Comparison of ENCODE assay signal across 19 cellular contexts in the genomic region with DNA sequence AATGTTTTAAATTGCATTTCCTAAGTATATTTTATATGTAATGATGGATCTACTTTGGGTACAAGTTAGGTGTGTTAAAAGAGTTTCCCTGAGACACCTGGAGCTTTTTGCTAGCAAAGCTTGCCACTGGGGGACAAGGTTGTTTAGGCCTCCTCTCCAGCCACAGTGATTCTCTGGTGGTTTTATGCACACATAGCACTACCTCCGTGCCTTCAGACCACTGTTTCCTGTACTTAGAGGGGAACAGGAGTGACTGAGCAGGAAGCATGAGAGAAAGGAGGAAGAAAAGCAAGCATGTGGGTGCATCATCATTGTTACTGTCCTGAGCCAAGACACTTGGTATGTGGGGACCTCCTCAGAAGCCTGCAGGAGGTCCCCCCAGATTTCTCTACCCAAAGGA.
"Had no signal": no experiment of that assay in that cellular context is flagged by ENCODE, and none has a peak within 500 bp of the region (broad histone marks: within the 10 kb centered on the region; RNA-seq: fewer than 3 reads in every experiment).

No MANE protein-coding gene starts in this region.

- H3K4me1 ChIP-seq: body of pancreas, left ventricle myocardium inferior, pancreas, psoas muscle, right atrium auricular region, tibial artery had no signal

- H3K9me3 ChIP-seq: body of pancreas, left ventricle myocardium inferior, pancreas, psoas muscle, right atrium auricular region, tibial artery had no signal

- H3K27me3 ChIP-seq: body of pancreas, cardiac muscle cell, hepatocyte, pancreas, right atrium auricular region, tibial artery had no signal

- H3K79me2 ChIP-seq: hepatocyte had no signal

- H3K4me3 ChIP-seq: body of pancreas, cardiac muscle cell, hepatocyte, left ventricle myocardium inferior, pancreas, psoas muscle, right atrium auricular region, tibial artery had no signal

- H3K27ac ChIP-seq: body of pancreas, cardiac muscle cell, hepatocyte, left ventricle myocardium inferior, pancreas, psoas muscle, right atrium auricular region, tibial artery had no signal

- DNase-seq: activated B cell treated with CpG ODN at 0.5 μM for 24 hours; activated CD4-positive, alpha-beta T cell treated with anti-CD3 and anti-CD28 coated beads for 36 hours; activated CD4-positive, alpha-beta T cell treated with anti-CD3 and anti-CD28 coated beads, Interleukin-2, amount 50 U/mL, for 4 hours; activated effector memory CD4-positive, alpha-beta T cell treated with Interleukin-2 at 50 U/mL for 16 hours; activated naive CD4-positive, alpha-beta T cell treated with anti-CD3 and anti-CD28 coated beads, Interleukin-2, amount 10 ng/mL, durations not matched to agents 7 days and 5 days; activated T-cell treated with anti-CD3 and anti-CD28 coated beads, Interleukin-2, amount 50 U/mL, for 48 hours; anterior cingulate cortex; body of pancreas; immature natural killer cell; kidney glomerular epithelial cell; left ventricle myocardium inferior; naive thymus-derived CD8-positive, alpha-beta T cell; pancreas; psoas muscle; stimulated activated CD4-positive, alpha-beta T cell treated with anti-CD3 and anti-CD28 coated beads, Interleukin-4, amount 100 ng/mL, for 24 hours; tibial artery had no signal

- ATAC-seq: activated CD4-positive, alpha-beta T cell treated with anti-CD3 and anti-CD28 coated beads for 36 hours; body of pancreas; naive thymus-derived CD8-positive, alpha-beta T cell; pancreas; psoas muscle had no signal

- H3K36me3 ChIP-seq: cardiac muscle cell, left ventricle myocardium inferior, pancreas, right atrium auricular region, tibial artery had no signal

- H2AFZ ChIP-seq: hepatocyte had no signal

- H3K4me2 ChIP-seq: hepatocyte had no signal
